9 cellular contexts compared by ENCODE assay signal in the genomic region with DNA sequence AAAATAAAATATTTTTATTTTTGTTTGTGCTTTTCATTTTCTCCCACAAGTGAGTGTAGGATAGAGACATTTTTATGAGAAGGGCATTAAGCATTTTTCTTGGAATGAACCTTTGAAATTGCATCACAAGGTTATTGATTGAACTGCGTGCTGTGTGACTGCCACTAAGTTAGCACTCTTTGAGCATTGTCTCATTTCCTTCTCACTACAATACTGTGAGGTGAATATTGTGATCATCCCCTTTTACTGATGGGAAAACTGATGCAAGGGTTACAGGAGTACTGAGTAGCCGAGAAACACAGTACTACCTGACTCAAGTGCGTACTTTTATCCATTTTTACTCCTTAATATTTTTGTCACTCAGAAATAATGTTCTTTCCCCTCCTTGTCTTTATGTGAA. TPM values are rescaled to one million over a fixed set of nuclear protein-coding genes. Genes with fewer than 3 reads are reported as not detected.
DNase-seq lines count a peak whose midpoint lies in the region; ATAC-seq, FAIRE-seq and TF ChIP-seq lines count a peak whose summit lies in the region.
"Had no signal": no experiment of that assay in that cellular context is flagged by ENCODE, and none has a peak within 500 bp of the region (broad histone marks: within the 10 kb centered on the region; RNA-seq: fewer than 3 reads in every experiment).

No MANE protein-coding gene starts in this region.

- DNase-seq in PC-9 (no peak), epithelial cell of proximal tubule (ENCODE audit: low read depth) (no peak), pancreas (no peak), NOMO-1 treated with dmso at 0.1 percent for 144 hours (lab: John Stamatoyannopoulos, UW; ENCODE audit: unreplicated experiment) (no peak), SJCRH30 (no peak)
- DNase-seq: activated CD8-positive, alpha-beta memory T cell treated with anti-CD3 and anti-CD28 coated beads, Interleukin-2, amount 50 U/mL, for 48 hours had no signal

- H3F3A ChIP-seq in PC-9 (ENCODE audit: insufficient read depth, low read depth), result no peaks in the 10 kb centered on the region

- peak overlapping the region in 2 of 11 experiments; percentile 27 to 48; a peak in 2 of 22 replicates for H3K9ac ChIP-seq in BLaER1 treated with 17β-estradiol and CSF1 and Interleukin-3, amounts not matched to agents 10 nM and 100 nM

- 25 to 34% methylated on average over 3 of the region's 3 CpGs for WGBS in pancreas, 2 donors

- TF ChIP-seq CTCF in PC-9 (conservative IDR thresholded peaks at IDR 0.05) (no peak), epithelial cell of proximal tubule (conservative IDR thresholded peaks at IDR 0.05; ENCODE audit: low read depth, low read length) (no peak), pancreas (IDR thresholded peaks at IDR 0.05) (no peak)

- 0 out of 2 replicates have a peak, but pooled peaks cover 3% of the 10 kb centered on the region for H3K79me2 ChIP-seq in PC-9 (ENCODE audit: low read depth)

- no peaks in the 10 kb centered on the region for H3K9me3 ChIP-seq in BLaER1 treated with 17β-estradiol and CSF1 and Interleukin-3, amounts not matched to agents 10 nM and 100 nM (replicated peaks in 1 of 11)
- H3K9me3 ChIP-seq in PC-9 (ENCODE audit: insufficient read depth, low read depth), result no peaks in the 10 kb centered on the region
- no peaks in the 10 kb centered on the region for H3K9me3 ChIP-seq in pancreas
- no peaks in the 10 kb centered on the region for H3K9me3 ChIP-seq in SJCRH30 (replicated peaks)

- no peaks in the 10 kb centered on the region for H3K9me2 ChIP-seq in PC-9 (ENCODE audit: insufficient read depth)

- POLR2A ChIA-PET in PC-9 (lab: Charles Lee; ENCODE audit: unreplicated experiment), result no interaction called here

- no peak overlapping the region for H3K4me3 ChIP-seq in BLaER1 treated with 17β-estradiol and CSF1 and Interleukin-3, amounts not matched to agents 10 nM and 100 nM
- no peak overlapping the region for H3K4me3 ChIP-seq in PC-9
- H3K4me3 ChIP-seq in epithelial cell of proximal tubule (ENCODE audit: low read depth, low read length), result peak overlapping the region; percentile 68
- H3K4me3 ChIP-seq in pancreas, result peak overlapping the region in 3 of 4 donors; percentile 0 to 84 (median 4)
- no peak overlapping the region for H3K4me3 ChIP-seq in SJCRH30

- FAIRE-seq in pancreas (lab: Jason Lieb, UNC), result no peak

- peaks cover 15 to 51% (median 25%) of the 10 kb centered on the region in 10 experiments; a peak in 18 of 20 replicates for H3K4me1 ChIP-seq in BLaER1 treated with 17β-estradiol and CSF1 and Interleukin-3, amounts not matched to agents 10 nM and 100 nM
- H3K4me1 ChIP-seq in PC-9 (replicated peaks; ENCODE audit: insufficient read depth) (peaks cover 24% of the 10 kb centered on the region), pancreas (peaks cover 24 to 36% (median 32%) of the 10 kb centered on the region in 3 donors), SJCRH30 (peaks cover 10% of the 10 kb centered on the region)

- peak overlapping the region in 8 of 11 experiments; percentile 9 to 91 (median 54); a peak in 13 of 22 replicates for H3K4me2 ChIP-seq in BLaER1 treated with 17β-estradiol and CSF1 and Interleukin-3, amounts not matched to agents 10 nM and 100 nM
- peak overlapping the region; percentile 47 for H3K4me2 ChIP-seq in PC-9

- H3K27me3 ChIP-seq in BLaER1 treated with 17β-estradiol and CSF1 and Interleukin-3, amounts not matched to agents 10 nM and 100 nM, result no peaks in the 10 kb centered on the region
- H3K27me3 ChIP-seq in PC-9 (ENCODE audit: insufficient read depth, low read depth), result no peaks in the 10 kb centered on the region
- H3K27me3 ChIP-seq in pancreas, result no peaks in the 10 kb centered on the region
- no peaks in the 10 kb centered on the region for H3K27me3 ChIP-seq in SJCRH30

- no peaks in the 10 kb centered on the region for H3K36me3 ChIP-seq in BLaER1 treated with 17β-estradiol and CSF1 and Interleukin-3, amounts not matched to agents 10 nM and 100 nM
- H3K36me3 ChIP-seq in PC-9 (ENCODE audit: low read depth) (no peaks in the 10 kb centered on the region), pancreas (no peaks in the 10 kb centered on the region), SJCRH30 (no peaks in the 10 kb centered on the region)

- ATAC-seq in pancreas, result no peak
- ATAC-seq in HG02759 (IDR thresholded peaks at IDR 0.05; ENCODE audit: unreplicated experiment), result no peak
- no peak for ATAC-seq in GM21619 (IDR thresholded peaks at IDR 0.05; ENCODE audit: unreplicated experiment)

- H2AFZ ChIP-seq in PC-9, result no peak overlapping the region

- no peak overlapping the region for H3K27ac ChIP-seq in BLaER1 treated with 17β-estradiol and CSF1 and Interleukin-3, amounts not matched to agents 10 nM and 100 nM
- H3K27ac ChIP-seq in PC-9 (no peak overlapping the region), pancreas (peak overlapping the region in 2 of 4 donors; percentile 9 to 14), SJCRH30 (no peak overlapping the region)

- H4K20me1 ChIP-seq in BLaER1 treated with 17β-estradiol and CSF1 and Interleukin-3, amounts not matched to agents 10 nM and 100 nM, result no peaks in the 10 kb centered on the region
- H4K20me1 ChIP-seq in PC-9 (ENCODE audit: insufficient read depth), result no peaks in the 10 kb centered on the region

- BruUV-seq in PC-9 (replicated peaks; lab: Mats Ljungman, UMichigan), result no TSS peak

- CTCF ChIA-PET in PC-9 (lab: Charles Lee), result no interaction called here

- intact Hi-C loops in PC-9 (cut with micrococcal nuclease; ENCODE audit: unreplicated experiment) (loop anchor here (5.0 kb wide), 1 partner anchor 104 kb away; a partner anchor contains a TSS), pancreas (cut with DNase I) (no loop called here)

RNA-seq across cellular contexts. Expression of a gene that starts 2.0 kb away (rescaled TPM):
- 19.5 and 20.7 TPM in 2 replicates for total RNA-seq in PC-9 (2021)
- 8.8 and 11.5 TPM in 2 replicates for total RNA-seq in epithelial cell of proximal tubule
- total RNA-seq in pancreas, result 10 to 100 TPM; 11.4 to 27.2 (median 16.4) TPM
- polyA plus RNA-seq in pancreas, result 1 to 10 TPM; 4.0 to 5.1 TPM
- 8.9 and 11.6 TPM in 2 replicates for total RNA-seq in SJCRH30 (2014; rRNA removed; shearing (Covaris generic))

Comparison
In these comparisons a context has a peak if more than half of its experiments do, and no peak if none do; other contexts are left out.
1. H3K4me3 ChIP-seq: peak in epithelial cell of proximal tubule (single experiment) and pancreas (3 of 4); none in BLaER1 treated with 17β-estradiol and CSF1 and Interleukin-3, amounts not matched to agents 10 nM and 100 nM (0 of 10), PC-9 (single experiment) and SJCRH30 (single experiment).